8 cellular contexts compared by ENCODE assay signal in the genomic region with DNA sequence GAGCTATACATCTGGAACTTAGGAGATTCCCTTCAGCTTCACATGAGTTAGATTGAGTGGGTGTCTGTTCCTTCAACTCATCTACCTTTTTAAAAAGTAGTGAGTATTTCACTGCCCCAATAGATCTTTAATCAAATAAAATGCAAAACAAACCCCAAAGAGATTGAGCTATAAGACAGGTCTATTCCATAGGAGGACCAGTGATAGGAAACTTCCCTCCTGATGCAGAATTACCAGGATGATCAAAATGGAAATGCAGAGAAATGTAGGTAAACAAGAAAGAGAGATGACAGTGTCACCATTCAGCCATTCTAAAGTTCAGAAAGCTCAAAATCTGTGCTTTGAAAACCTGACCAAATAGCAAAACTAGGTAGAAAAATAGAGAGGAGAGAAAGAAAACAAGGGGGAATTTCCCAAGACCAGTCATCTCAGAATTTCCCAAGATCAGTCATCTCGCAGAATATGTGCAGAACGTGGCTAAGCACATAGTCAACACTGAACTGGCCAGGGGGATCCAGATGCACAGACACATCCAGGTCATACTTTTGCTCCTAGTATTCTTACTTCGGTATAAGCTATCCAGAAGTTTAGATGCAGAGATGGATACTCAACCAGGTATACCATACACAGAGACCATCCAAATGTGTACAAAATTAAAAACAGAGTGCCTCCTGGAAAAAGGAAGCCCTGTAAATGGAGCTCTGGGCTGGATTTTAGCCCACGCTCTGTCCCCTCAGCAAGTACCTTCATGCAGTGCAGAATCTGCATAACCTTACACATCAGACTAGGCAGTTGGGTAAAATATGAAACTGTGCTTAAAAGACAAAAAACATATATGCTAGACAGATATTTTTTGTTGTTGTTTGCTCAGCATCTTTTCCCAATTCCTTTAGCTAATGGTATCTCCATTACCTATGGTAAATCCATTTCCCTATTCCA. TPM values are rescaled to one million over a fixed set of nuclear protein-coding genes. Genes with fewer than 3 reads are reported as not detected.
DNase-seq lines count a peak whose midpoint lies in the region; ATAC-seq and TF ChIP-seq lines count a peak whose summit lies in the region.

No MANE protein-coding gene starts in this region.

- TF ChIP-seq EP300 in transverse colon (IDR thresholded peaks at IDR 0.05; ENCODE audit: low read depth) = no peak

- no peak overlapping the region for H3K27ac ChIP-seq in body of pancreas
- no peak overlapping the region for H3K27ac ChIP-seq in transverse colon

- ATAC-seq in GM19452 (IDR thresholded peaks at IDR 0.05; ENCODE audit: unreplicated experiment) (peak; percentile 91), HG03432 (IDR thresholded peaks at IDR 0.05; ENCODE audit: unreplicated experiment) (peak; percentile 94), body of pancreas (no peak)

- H3K36me3 ChIP-seq in body of pancreas (replicated peaks in 1 of 2; ENCODE audit: insufficient read depth in 1 of 2, low read depth in 2 of 2) (peaks cover 0 to 3% of the 10 kb centered on the region in 2 donors), transverse colon (no peaks in the 10 kb centered on the region)

- TF ChIP-seq POLR2A in body of pancreas (IDR thresholded peaks at IDR 0.05) (no peak), transverse colon (IDR thresholded peaks at IDR 0.05) (no peak)

- TF ChIP-seq CTCF in fibroblast of mammary gland (conservative IDR thresholded peaks at IDR 0.05; ENCODE audit: control insufficient read depth, insufficient read depth, low read depth, low read length) (no peak), body of pancreas (IDR thresholded peaks at IDR 0.05) (no peak), transverse colon (IDR thresholded peaks at IDR 0.05) (no peak)

- no peaks in the 10 kb centered on the region for H3K27me3 ChIP-seq in body of pancreas
- no peaks in the 10 kb centered on the region for H3K27me3 ChIP-seq in transverse colon

- intact Hi-C loops in body of pancreas (cut with DNase I) = no loop called here
- intact Hi-C loops in transverse colon (cut with DNase I; ENCODE audit: low total_unique reads) = no loop called here

- H3K4me1 ChIP-seq in body of pancreas = peaks cover 23% of the 10 kb centered on the region
- H3K4me1 ChIP-seq in transverse colon = peaks cover 0 to 12% (median 6%) of the 10 kb centered on the region in 4 donors

- H3K9me3 ChIP-seq in body of pancreas (no peaks in the 10 kb centered on the region), transverse colon (no peaks in the 10 kb centered on the region)

- in situ Hi-C loops in transverse colon (cut with MboI; ENCODE audit: low pct_ligation_motif_present in 1 of 4, low pct_unique_long_range_greater_than_20kb in 1 of 4, low sequenced_read_pairs in 3 of 4) = no loop called here

- DNase-seq in AG20443 (ENCODE audit: low spot score) = peak; percentile 50
- peak; percentile 75 for DNase-seq in fibroblast of mammary gland (ENCODE audit: low read depth)
- no peak for DNase-seq in body of pancreas
- no peak for DNase-seq in T-helper 9 cell
- no peak for DNase-seq in nucleus accumbens (lab: John Stamatoyannopoulos, UW)
- no peak for DNase-seq in transverse colon

- WGBS in body of pancreas, 2 donors = 74 to 78% methylated on average over 4 of the region's 4 CpGs
- 74 to 88% methylated on average over 1 to 4 of the region's 4 CpGs for WGBS in transverse colon (ENCODE audit: low coverage in 1 of 2), 2 donors

- H3K4me3 ChIP-seq in fibroblast of mammary gland (ENCODE audit: control insufficient read depth, low read depth, low read length) (no peak overlapping the region), body of pancreas (no peak overlapping the region), transverse colon (no peak overlapping the region)

RNA-seq across cellular contexts. Expression of a gene that starts 27.4 kb away (rescaled TPM):
- total RNA-seq in body of pancreas (10 to 100 TPM; 29.0 to 58.6 TPM), transverse colon (100 to 1,000 TPM in 3 of 4 donors, 10 to 100 TPM in 1; 31.6 to 154 (median 129) TPM)

RNA-seq across cellular contexts. Expression of a gene that starts 55.5 kb away (rescaled TPM):
- total RNA-seq in body of pancreas (1 to 10 TPM; 5.9 to 6.5 TPM), transverse colon (1 to 10 TPM in 3 of 4 donors, under 1 TPM in 1; 0.37 to 5.7 (median 2.2) TPM)

Comparison
In these comparisons a context has a peak if more than half of its experiments do, and no peak if none do; other contexts are left out.
1. DNase-seq: peak in AG20443 (single experiment) and fibroblast of mammary gland (single experiment); none in body of pancreas (0 of 4), T-helper 9 cell (single experiment), nucleus accumbens (0 of 56) and transverse colon (single experiment).